Comparison of ENCODE assay signal across 9 cellular contexts in genomic region chr7:151083824-151084160, GRCh38. TPM values are rescaled to one million over a fixed set of nuclear protein-coding genes. Genes with fewer than 3 reads are reported as not detected.
A peak's percentile ranks its signal among the peaks of the same experiment; 100 is the strongest.
DNase-seq lines count a peak whose midpoint lies in the region; ATAC-seq and TF ChIP-seq lines count a peak whose summit lies in the region.
"Had no signal": no experiment of that assay in that cellular context is flagged by ENCODE, and none has a peak within 500 bp of the region (broad histone marks: within the 10 kb centered on the region; RNA-seq: fewer than 3 reads in every experiment).

No MANE protein-coding gene starts in this region.

- no peak for DNase-seq in CD8-positive, alpha-beta T cell
- no peak for DNase-seq in PC-3
- no peak for DNase-seq in endothelial cell (ENCODE audit: low spot score)
- no peak for DNase-seq in osteoblast (ENCODE audit: insufficient read length, low spot score, missing footprints)
- DNase-seq in DMS79 (lab: John Stamatoyannopoulos, UW) = no peak
- no peak for DNase-seq in epidermal melanocyte (ENCODE audit: insufficient read length, low spot score)
- no peak for DNase-seq in NCI-H1048 (lab: John Stamatoyannopoulos, UW)
- DNase-seq: foreskin melanocyte had no signal

- peak overlapping the region; percentile 79 for H3K4me3 Mint-ChIP-seq in CD8-positive, alpha-beta T cell
- peak overlapping the region; percentile 83 for H3K4me3 Mint-ChIP-seq in endothelial cell (ENCODE audit: unreplicated experiment)

- no peaks in the 10 kb centered on the region for H3K36me3 ChIP-seq in CD8-positive, alpha-beta T cell (ENCODE audit: insufficient read depth, low read length)
- no peaks in the 10 kb centered on the region; the same call in 1 of the 2 replicates for H3K36me3 ChIP-seq in PC-3 (ENCODE audit: low read depth, low read length)
- peaks cover 4% of the 10 kb centered on the region for H3K36me3 ChIP-seq in osteoblast (ENCODE audit: insufficient read depth, low read length)

- peaks cover 66% of the 10 kb centered on the region for H3K4me1 ChIP-seq in CD8-positive, alpha-beta T cell (ENCODE audit: insufficient read depth, low read length)
- H3K4me1 ChIP-seq in PC-3 (ENCODE audit: insufficient read depth, low read length) = peaks cover 52% of the 10 kb centered on the region
- H3K4me1 ChIP-seq in osteoblast (ENCODE audit: insufficient read depth, low read length) = peaks cover 49% of the 10 kb centered on the region

- POLR2A ChIA-PET in CD8-positive, alpha-beta T cell (lab: Charles Lee) = interaction anchor here (1.1 kb wide), 1 partner anchor 55 kb away, joined by 4 read pairs; the partner anchor contains the start of gene ABCB8
- POLR2A ChIA-PET in PC-3 (lab: Charles Lee; ENCODE audit: unreplicated experiment) = interaction anchor here (0.7 kb wide), 1 partner anchor 21 kb away, joined by 23 read pairs; no protein-coding TSS in a partner anchor

- H3K79me2 ChIP-seq in PC-3 (ENCODE audit: low read length) (peaks cover 55% of the 10 kb centered on the region), osteoblast (ENCODE audit: insufficient read depth, low read length) (peaks cover 50% of the 10 kb centered on the region)

- H2AFZ ChIP-seq in PC-3 (ENCODE audit: low read length) = peak overlapping the region; percentile 97
- peak overlapping the region; percentile 91 for H2AFZ ChIP-seq in osteoblast (ENCODE audit: low read length)

- H3K9me2 ChIP-seq in PC-3 (replicated peaks; ENCODE audit: low read length) = no peaks in the 10 kb centered on the region

- peak overlapping the region; percentile 98 for H3K9ac ChIP-seq in PC-3 (ENCODE audit: low read length)

- peak overlapping the region; percentile 82 for H3K4me3 ChIP-seq in CD8-positive, alpha-beta T cell (ENCODE audit: low read depth, low read length)
- peak overlapping the region; percentile 91 for H3K4me3 ChIP-seq in PC-3 (ENCODE audit: low read length)
- H3K4me3 ChIP-seq in osteoblast (ENCODE audit: insufficient read depth, low read length) = peak overlapping the region; percentile 95

- H3K9me3 Mint-ChIP-seq in CD8-positive, alpha-beta T cell = no peaks in the 10 kb centered on the region
- H3K9me3 Mint-ChIP-seq in endothelial cell (ENCODE audit: unreplicated experiment) = no peaks in the 10 kb centered on the region

- no peaks in the 10 kb centered on the region for H3F3A ChIP-seq in PC-3 (ENCODE audit: low read length, unreplicated experiment)

- H3K27me3 ChIP-seq in CD8-positive, alpha-beta T cell (ENCODE audit: insufficient read depth, low read length) = no peaks in the 10 kb centered on the region
- H3K27me3 ChIP-seq in PC-3 (ENCODE audit: low read length) = no peaks in the 10 kb centered on the region
- H3K27me3 ChIP-seq in osteoblast (ENCODE audit: insufficient read depth, low read length) = no peaks in the 10 kb centered on the region

- peak; percentile 0 for ATAC-seq in CD8-positive, alpha-beta T cell
- no peak for ATAC-seq in PC-3
- no peak for ATAC-seq in GM21423 (IDR thresholded peaks at IDR 0.05; ENCODE audit: unreplicated experiment)

- peak overlapping the region; percentile 95 for H3K4me2 ChIP-seq in PC-3 (ENCODE audit: low read length)
- H3K4me2 ChIP-seq in osteoblast (ENCODE audit: insufficient read depth, low read length) = peak overlapping the region; percentile 95

- intact Hi-C loops in CD8-positive, alpha-beta T cell (cut with DNase I, micrococcal nuclease) = loop anchor here (1.0 to 10.0 kb wide), 9 partner anchors 25 to 1586 kb away; partner anchors contain the start of genes ABCB8 (in 1 of the 2), CHPF2 (in 1 of the 2), KCNH2 (in 1 of the 2) and ZNF467 (in 1 of the 2)
- intact Hi-C loops in PC-3 (cut with micrococcal nuclease) = no loop called here

- no peaks in the 10 kb centered on the region for H4K20me1 ChIP-seq in PC-3 (ENCODE audit: low read length)
- peaks cover 13% of the 10 kb centered on the region for H4K20me1 ChIP-seq in osteoblast (ENCODE audit: insufficient read depth, low read length)

- no TSS peak for BruUV-seq in PC-3 (replicated peaks; lab: Mats Ljungman, UMichigan)

- peak overlapping the region; percentile 83 for H3K27ac ChIP-seq in CD8-positive, alpha-beta T cell (ENCODE audit: low read depth, low read length)
- H3K27ac ChIP-seq in PC-3 (ENCODE audit: low read length) (no peak overlapping the region), osteoblast (ENCODE audit: low read depth, low read length) (no peak overlapping the region)

- H3K4me1 Mint-ChIP-seq in CD8-positive, alpha-beta T cell (ENCODE audit: low read depth) = peaks cover 53% of the 10 kb centered on the region
- peaks cover 30% of the 10 kb centered on the region for H3K4me1 Mint-ChIP-seq in endothelial cell (ENCODE audit: unreplicated experiment)

- no peak for TF ChIP-seq CTCF in CD8-positive, alpha-beta T cell (IDR thresholded peaks at IDR 0.05)
- no peak for TF ChIP-seq CTCF in PC-3 (conservative IDR thresholded peaks at IDR 0.05; ENCODE audit: low read depth, low read length)
- no peak for TF ChIP-seq CTCF in endothelial cell (IDR thresholded peaks at IDR 0.05; ENCODE audit: unreplicated experiment)
- no peak for TF ChIP-seq CTCF in osteoblast (IDR thresholded peaks at IDR 0.05; ENCODE audit: extremely low read depth, low read depth, low read length)

- H3K27me3 Mint-ChIP-seq in CD8-positive, alpha-beta T cell (ENCODE audit: low read depth) = peaks cover 17% of the 10 kb centered on the region
- H3K27me3 Mint-ChIP-seq in endothelial cell (ENCODE audit: unreplicated experiment) = peaks cover 10% of the 10 kb centered on the region

- H3K27ac Mint-ChIP-seq in CD8-positive, alpha-beta T cell = peak overlapping the region; percentile 81
- H3K27ac Mint-ChIP-seq in endothelial cell (ENCODE audit: unreplicated experiment) = no peak overlapping the region

- CTCF ChIA-PET in CD8-positive, alpha-beta T cell (lab: Charles Lee) = interaction anchor here (1.1 to 2.8 kb wide), 5 partner anchors 25 to 121 kb away, joined by 3 to 11 read pairs (median 4); partner anchors contain the start of gene SLC4A2
- CTCF ChIA-PET in PC-3 (lab: Charles Lee) = no interaction called here

- H3K9me3 ChIP-seq in CD8-positive, alpha-beta T cell (ENCODE audit: low read length) = no peaks in the 10 kb centered on the region
- H3K9me3 ChIP-seq in PC-3 (ENCODE audit: low read length) (no peaks in the 10 kb centered on the region), osteoblast (ENCODE audit: low read depth, low read length) (no peaks in the 10 kb centered on the region)

- H3K36me3 Mint-ChIP-seq in CD8-positive, alpha-beta T cell = peaks cover 8% of the 10 kb centered on the region
- peaks cover 11% of the 10 kb centered on the region for H3K36me3 Mint-ChIP-seq in endothelial cell (ENCODE audit: low read depth, unreplicated experiment)

RNA-seq across cellular contexts. Expression of gene TMUB1, which starts 0.5 kb away (rescaled TPM):
- 10 to 100 TPM; 42.3 to 44.6 TPM for total RNA-seq in CD8-positive, alpha-beta T cell
- total RNA-seq in PC-3 (2014; rRNA removed) (52.1 and 71.6 TPM in 2 replicates), endothelial cell (ENCODE audit: unreplicated experiment) (40.8 TPM), osteoblast (17.4 and 18.1 TPM in 2 replicates)

RNA-seq across cellular contexts. Expression of gene AGAP3, which starts 2.5 kb away (rescaled TPM):
- 10 to 100 TPM; 35.0 to 36.6 TPM for total RNA-seq in CD8-positive, alpha-beta T cell
- total RNA-seq in PC-3 (2014; rRNA removed) = 53.5 and 88.2 TPM in 2 replicates
- 206 TPM for total RNA-seq in endothelial cell (ENCODE audit: unreplicated experiment)
- total RNA-seq in osteoblast = 39.8 and 45.7 TPM in 2 replicates

RNA-seq across cellular contexts. Expression of gene FASTK, which starts 3.2 kb away (rescaled TPM):
- 10 to 100 TPM; 56.3 to 62.9 TPM for total RNA-seq in CD8-positive, alpha-beta T cell
- total RNA-seq in PC-3 (2014; rRNA removed) (163 and 211 TPM in 2 replicates), endothelial cell (ENCODE audit: unreplicated experiment) (68.0 TPM), osteoblast (87.6 and 95.2 TPM in 2 replicates)

RNA-seq across cellular contexts. Expression of gene SLC4A2, which starts 24.4 kb away (rescaled TPM):
- total RNA-seq in CD8-positive, alpha-beta T cell = 10 to 100 TPM; 25.5 to 29.1 TPM
- total RNA-seq in PC-3 (2014; rRNA removed) = 267 and 284 TPM in 2 replicates
- total RNA-seq in endothelial cell (ENCODE audit: unreplicated experiment) = 115 TPM
- total RNA-seq in osteoblast = 52.2 and 61.5 TPM in 2 replicates

RNA-seq across cellular contexts. Expression of gene CDK5, which starts 26.1 kb away (rescaled TPM):
- 1 to 10 TPM; 1.9 to 2.7 TPM for total RNA-seq in CD8-positive, alpha-beta T cell
- total RNA-seq in PC-3 (2014; rRNA removed) = 30.6 and 40.1 TPM in 2 replicates
- 26.7 TPM for total RNA-seq in endothelial cell (ENCODE audit: unreplicated experiment)
- 15.9 and 17.0 TPM in 2 replicates for total RNA-seq in osteoblast
